13 cellular contexts compared by ENCODE assay signal in the genomic region with DNA sequence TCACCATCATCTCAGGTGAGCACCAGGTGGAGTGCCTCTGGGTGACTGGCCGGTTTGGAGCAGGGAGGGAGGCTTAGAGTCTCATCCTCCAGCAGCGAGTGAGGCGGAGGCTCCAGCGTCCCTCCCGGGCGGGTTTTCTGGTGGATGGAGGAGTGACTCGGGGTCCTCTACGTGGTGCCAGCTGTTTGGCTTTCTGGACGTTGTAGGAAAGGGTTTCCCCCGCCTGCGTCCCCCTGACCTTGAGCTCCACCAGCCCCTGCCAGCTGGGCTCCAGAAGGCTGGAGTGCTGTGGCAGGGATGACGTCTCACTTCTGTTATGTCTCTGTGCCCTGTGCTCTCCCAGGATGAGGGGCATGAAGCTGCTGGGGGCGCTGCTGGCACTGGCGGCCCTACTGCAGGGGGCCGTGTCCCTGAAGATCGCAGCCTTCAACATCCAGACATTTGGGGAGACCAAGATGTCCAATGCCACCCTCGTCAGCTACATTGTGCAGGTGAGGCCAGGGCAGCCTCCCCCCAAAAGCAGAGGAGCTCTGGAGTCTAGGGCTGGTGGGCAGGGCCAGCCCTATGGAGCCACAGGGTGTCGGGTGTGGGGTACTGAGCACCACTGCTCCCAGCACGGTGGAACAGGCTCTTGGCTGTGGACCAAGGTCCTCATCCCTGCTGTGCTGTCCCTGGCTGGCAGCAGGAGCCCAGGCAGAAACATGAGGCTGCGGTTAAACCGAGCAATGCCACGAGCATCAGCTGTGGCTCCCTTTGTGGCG. TPM values are rescaled to one million over a fixed set of nuclear protein-coding genes. Genes with fewer than 3 reads are reported as not detected.
A peak's percentile ranks its signal among the peaks of the same experiment; 100 is the strongest.
DNase-seq lines count a peak whose midpoint lies in the region; ATAC-seq, FAIRE-seq and TF ChIP-seq lines count a peak whose summit lies in the region.
"Had no signal": no experiment of that assay in that cellular context is flagged by ENCODE, and none has a peak within 500 bp of the region (broad histone marks: within the 10 kb centered on the region; RNA-seq: fewer than 3 reads in every experiment).

No MANE protein-coding gene starts in this region.

- no peak overlapping the region for H2AK5ac ChIP-seq in H1 (ENCODE audit: low read depth, low read length)

- H3K9ac ChIP-seq in H1 (replicated peaks in 1 of 4; ENCODE audit: extremely low read depth in 1 of 4, low read depth in 3 of 4, low read length in 3 of 4), result no peak overlapping the region

- no peak overlapping the region for H4K5ac ChIP-seq in H1 (ENCODE audit: insufficient read length, low read depth, low read length)

- 89% methylated on average over 23 of the region's 23 CpGs; no CpG with 5 or more reads in 1 of the 2 experiments for WGBS in H1 (ENCODE audit: extremely low coverage in 1 of 2, insufficient coverage in 1 of 2, insufficient read length in 1 of 2, insufficient replicate concordance in 2 of 2, low coverage in 1 of 2, low lambda C conversion rate in 2 of 2, missing lambda C conversion rate in 1 of 2), 2 experiments

- H2BK15ac ChIP-seq in H1 (ENCODE audit: low read length), result no peak overlapping the region

- DNase-seq in cardiac muscle cell (ENCODE audit: low read depth in 1 of 2, low spot score in 1 of 2) (no peak), Right ventricle myocardium inferior (ENCODE audit: missing footprints) (no peak), H1 (ENCODE audit: low read depth in 1 of 2, low spot score in 2 of 2) (no peak), mucosa of descending colon (peak; percentile 21 to 55 (median 36)), NCI-H82 (lab: John Stamatoyannopoulos, UW) (no peak), NCI-H774 (lab: John Stamatoyannopoulos, UW) (no peak), T1000 (lab: John Stamatoyannopoulos, UW) (no peak)
- DNase-seq: activated CD4-positive, alpha-beta T cell treated with anti-CD3 and anti-CD28 coated beads for 1 hour; DMS79 treated with DMSO at 0.1 percent for 48 hours had no signal

- H3K4me1 ChIP-seq in cardiac muscle cell (ENCODE audit: low read depth), result peaks cover 5% of the 10 kb centered on the region
- peaks cover 0 to 13% (median 9%) of the 10 kb centered on the region in 4 experiments; a peak in 5 of 7 replicates for H3K4me1 ChIP-seq in H1 (replicated peaks in 1 of 4; ENCODE audit: control insufficient read depth in 3 of 4, insufficient read depth in 4 of 4, low read length in 3 of 4)
- peaks cover 6% of the 10 kb centered on the region for H3K4me1 ChIP-seq in mucosa of descending colon (ENCODE audit: low read depth)

- no peaks in the 10 kb centered on the region for H3K79me2 ChIP-seq in H1 (ENCODE audit: control insufficient read depth in 1 of 2, insufficient read depth in 2 of 2, low read length in 2 of 2)

- no peaks in the 10 kb centered on the region for H3K9me3 ChIP-seq in cardiac muscle cell (ENCODE audit: low read depth)
- H3K9me3 ChIP-seq in H1 (ENCODE audit: insufficient read depth in 2 of 2, low read depth in 1 of 2, low read length in 1 of 2), result no peaks in the 10 kb centered on the region
- no peaks in the 10 kb centered on the region for H3K9me3 ChIP-seq in mucosa of descending colon
- H3K9me3 ChIP-seq: adrenal gland, esophagus muscularis mucosa had no signal

- CTCF ChIA-PET in H1 (lab: Charles Lee; ENCODE audit: partially characterized antibody), result interaction anchor here (0.6 to 4.0 kb wide), 7 partner anchors 9 to 97 kb away, joined by 3 to 22 read pairs (median 5); no protein-coding TSS in a partner anchor

- POLR2A ChIA-PET in H1 (lab: Charles Lee; ENCODE audit: partially characterized antibody), result interaction anchor here (1.2 to 1.6 kb wide), 2 partner anchors 17 to 19 kb away, joined by 3 to 4 read pairs; no protein-coding TSS in a partner anchor

- no peak overlapping the region for H2BK12ac ChIP-seq in H1 (ENCODE audit: low read depth, low read length)

- TF ChIP-seq POLR2A in H1 (IDR thresholded peaks at IDR 0.05; ENCODE audit: control extremely low read depth in 1 of 2, low read depth in 2 of 2, low read length in 2 of 2), result no peak

- no peak overlapping the region for H2BK120ac ChIP-seq in H1 (replicated peaks; ENCODE audit: low read depth, low read length)

- no peak overlapping the region; the same call in 1 of the 2 replicates for H2BK5ac ChIP-seq in H1 (ENCODE audit: low read depth, low read length)

- H3K79me1 ChIP-seq in H1 (ENCODE audit: low read depth, low read length), result peaks cover 2% of the 10 kb centered on the region; the same call in 1 of the 2 replicates

- H2AFZ ChIP-seq in H1 (ENCODE audit: low read length), result no peak overlapping the region

- intact Hi-C loops in Right ventricle myocardium inferior (cut with DNase I), result no loop called here
- intact Hi-C loops in mucosa of descending colon (cut with DNase I, micrococcal nuclease), result no loop called here

- H3K36me3 ChIP-seq in cardiac muscle cell (peaks cover 22% of the 10 kb centered on the region), H1 (ENCODE audit: control insufficient read depth in 2 of 4, insufficient read depth in 4 of 4, low read length in 3 of 4) (peaks cover 21 to 32% (median 30%) of the 10 kb centered on the region in 4 experiments), mucosa of descending colon (ENCODE audit: low read depth) (peaks cover 12% of the 10 kb centered on the region)

- no peak for ATAC-seq in Right ventricle myocardium inferior
- peak; percentile 17 for ATAC-seq in mucosa of descending colon
- ATAC-seq in GM18868 (IDR thresholded peaks at IDR 0.05; ENCODE audit: unreplicated experiment), result no peak

- H3K4me3 ChIP-seq in cardiac muscle cell, result no peak overlapping the region
- H3K4me3 ChIP-seq in H1 (ENCODE audit: extremely low read depth in 1 of 4, insufficient read depth in 2 of 4, low read depth in 3 of 4, low read length in 4 of 4), result no peak overlapping the region
- no peak overlapping the region for H3K4me3 ChIP-seq in mucosa of descending colon
- H3K4me3 ChIP-seq: adrenal gland, esophagus muscularis mucosa had no signal

- no peak for FAIRE-seq in H1 (lab: Jason Lieb, UNC)
- FAIRE-seq: colon had no signal

- H3K14ac ChIP-seq in H1 (ENCODE audit: insufficient read length), result no peak overlapping the region

- no peak for TF ChIP-seq RAD21 in H1 (IDR thresholded peaks at IDR 0.05 in 1 of 2, conservative IDR thresholded peaks at IDR 0.05 in 1 of 2; ENCODE audit: low read depth in 2 of 2, low read length in 2 of 2)

- peaks cover 2 to 12% of the 10 kb centered on the region in 2 experiments for H4K20me1 ChIP-seq in H1 (replicated peaks in 1 of 2; ENCODE audit: control insufficient read depth in 1 of 2, insufficient read depth in 2 of 2, low read length in 2 of 2)

- no peak overlapping the region for H3K4ac ChIP-seq in H1 (replicated peaks; ENCODE audit: insufficient read length, low read depth, low read length)

- H3K27ac ChIP-seq in cardiac muscle cell (peak overlapping the region; percentile 68), H1 (ENCODE audit: low read depth, low read length) (no peak overlapping the region; the same call in 1 of the 2 replicates)
- H3K27ac ChIP-seq: esophagus muscularis mucosa had no signal

- no peak overlapping the region for H2BK20ac ChIP-seq in H1 (ENCODE audit: low read length)

- TF ChIP-seq EP300 in H1 (IDR thresholded peaks at IDR 0.05; ENCODE audit: borderline replicate concordance in 1 of 2, low read depth in 2 of 2, low read length in 2 of 2), result no peak

- no peak overlapping the region for H3K23ac ChIP-seq in H1 (ENCODE audit: insufficient read length)

- TF ChIP-seq CTCF in cardiac muscle cell (IDR thresholded peaks at IDR 0.05; ENCODE audit: low read depth, low read length), result no peak
- no peak for TF ChIP-seq CTCF in H1 (IDR thresholded peaks at IDR 0.05; ENCODE audit: control extremely low read depth in 1 of 3, insufficient read depth in 1 of 3, low read depth in 1 of 3, low read length in 3 of 3)
- no peak for TF ChIP-seq CTCF in mucosa of descending colon (IDR thresholded peaks at IDR 0.05)

- no peak overlapping the region for H3K4me2 ChIP-seq in H1 (ENCODE audit: insufficient read depth in 1 of 2, low read depth in 2 of 2, low read length in 2 of 2)

- H4K8ac ChIP-seq in H1 (ENCODE audit: extremely low read depth, insufficient read depth, low read length), result no peak overlapping the region

- no peak overlapping the region for H3K56ac ChIP-seq in H1 (replicated peaks; ENCODE audit: insufficient read length, low read depth, low read length)

- H3K18ac ChIP-seq in H1 (ENCODE audit: extremely low read depth, low read length), result no peak overlapping the region

- no peak overlapping the region for H4K91ac ChIP-seq in H1 (replicated peaks; ENCODE audit: insufficient read length, low read length)

- H3K27me3 ChIP-seq in cardiac muscle cell, result no peaks in the 10 kb centered on the region
- H3K27me3 ChIP-seq in H1 (replicated peaks in 1 of 4; ENCODE audit: control insufficient read depth in 3 of 4, extremely low read depth in 1 of 4, insufficient read depth in 3 of 4, low read length in 3 of 4), result no peaks in the 10 kb centered on the region
- H3K27me3 ChIP-seq: adrenal gland, esophagus muscularis mucosa had no signal

- H3K23me2 ChIP-seq in H1 (ENCODE audit: low read depth, low read length), result no peaks in the 10 kb centered on the region

RNA-seq across cellular contexts. Expression of a gene that starts 0.7 kb away (rescaled TPM):
- total RNA-seq in cardiac muscle cell (48.7 and 73.9 TPM in 2 replicates), Right ventricle myocardium inferior (7.5 TPM), mucosa of descending colon (10 to 100 TPM; 24.4 to 36.0 (median 27.0) TPM)
- polyA plus RNA-seq in cardiac muscle cell (28.1 and 38.1 TPM in 2 replicates), H1 (2011; rRNA removed) (16.7 and 27.7 TPM in 2 replicates)
- total RNA-seq in H1 (2021; fragmentation: NEBNext Ultra II Directional; extraction: Animal tissue kit (Norgen Biotek cat#: 25700)), result 11.5 and 12.3 TPM in 2 replicates
- polyA plus RNA-seq in H1 (2011; cell fraction: cytosol; rRNA removed), result 19.0 TPM
- 50.5 TPM for polyA plus RNA-seq in H1 (2011; cell fraction: nucleus; rRNA removed)
- polyA plus RNA-seq in H1 (2012, experiment 1 of 2), result 9.8 to 17.2 TPM (median 14.9 TPM) in 4 replicates
- polyA plus RNA-seq in H1 (2012, experiment 2 of 2), result 5.1 TPM
- 6.9 TPM for polyA plus RNA-seq in H1 (2013, experiment 1 of 2)
- 7.2 TPM for polyA plus RNA-seq in H1 (2013, experiment 2 of 2)
- 30.4 and 45.3 TPM in 2 replicates for polyA minus RNA-seq in H1 (2011; rRNA and poly(A)+ RNA removed)
- polyA minus RNA-seq in H1 (2011; cell fraction: cytosol; rRNA and poly(A)+ RNA removed), result 14.3 TPM
- 34.8 TPM for polyA minus RNA-seq in H1 (2011; cell fraction: nucleus; rRNA and poly(A)+ RNA removed)

RNA-seq across cellular contexts. Expression of a gene that starts 43.8 kb away (rescaled TPM):
- total RNA-seq in cardiac muscle cell (5.6 and 7.2 TPM in 2 replicates), Right ventricle myocardium inferior (3.3 TPM), mucosa of descending colon (1 to 10 TPM; 3.6 to 6.7 (median 5.0) TPM)
- polyA plus RNA-seq in cardiac muscle cell (2.9 and 3.6 TPM in 2 replicates), H1 (2011; rRNA removed) (4.4 and 6.1 TPM in 2 replicates)
- total RNA-seq in H1 (2021; fragmentation: NEBNext Ultra II Directional; extraction: Animal tissue kit (Norgen Biotek cat#: 25700)), result 10.9 and 11.4 TPM in 2 replicates
- 3.9 TPM for polyA plus RNA-seq in H1 (2011; cell fraction: cytosol; rRNA removed)
- 13.0 TPM for polyA plus RNA-seq in H1 (2011; cell fraction: nucleus; rRNA removed)
- polyA plus RNA-seq in H1 (2012, experiment 1 of 2), result 6.0 to 7.5 TPM (median 6.9 TPM) in 4 replicates
- 3.7 TPM for polyA plus RNA-seq in H1 (2012, experiment 2 of 2)
- 7.0 TPM for polyA plus RNA-seq in H1 (2013, experiment 1 of 2)
- 6.7 TPM for polyA plus RNA-seq in H1 (2013, experiment 2 of 2)
- polyA minus RNA-seq in H1 (2011; rRNA and poly(A)+ RNA removed), result 6.8 and 7.2 TPM in 2 replicates
- 9.0 TPM for polyA minus RNA-seq in H1 (2011; cell fraction: cytosol; rRNA and poly(A)+ RNA removed)
- polyA minus RNA-seq in H1 (2011; cell fraction: nucleus; rRNA and poly(A)+ RNA removed), result 11.1 TPM

Comparison
In these comparisons a context has a peak if more than half of its experiments do, and no peak if none do; other contexts are left out.
1. DNase-seq: peak in mucosa of descending colon (3 of 3); none in cardiac muscle cell (0 of 2), Right ventricle myocardium inferior (single experiment), H1 (0 of 2), NCI-H82 (single experiment), NCI-H774 (single experiment) and T1000 (single experiment).